In the genomic region with DNA sequence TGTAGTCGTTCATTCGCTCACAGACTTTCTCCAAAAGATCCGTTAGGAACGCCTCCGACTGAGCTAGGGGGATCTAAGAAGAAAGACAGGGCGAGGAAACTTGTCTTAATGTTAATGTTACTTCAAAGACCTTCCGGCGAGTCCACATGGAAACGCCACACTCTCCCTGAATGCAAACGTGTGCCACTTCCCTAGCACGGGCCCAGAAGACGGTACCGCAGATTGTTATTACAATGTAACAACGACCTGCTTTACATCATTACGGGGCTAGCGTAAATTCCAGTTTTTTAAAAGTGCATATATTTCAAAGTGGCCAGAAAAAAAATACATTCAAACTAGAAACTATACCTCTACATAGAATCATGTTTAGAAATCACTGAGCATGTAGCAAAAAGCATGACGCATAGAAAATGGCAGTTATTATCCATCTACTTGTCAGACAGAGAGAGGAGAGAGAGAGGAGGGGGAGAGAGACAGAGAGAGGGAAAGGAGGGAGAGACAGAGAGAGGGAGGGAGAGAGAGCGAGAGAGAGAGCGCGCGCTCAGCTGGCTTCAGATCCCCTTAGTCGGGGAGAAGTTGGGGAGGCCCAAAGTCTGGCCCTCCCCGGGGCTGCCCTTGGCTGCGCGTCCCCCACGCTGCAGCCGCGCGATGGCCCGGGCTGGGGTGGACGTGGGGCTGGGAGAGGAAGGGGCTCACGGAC, we compare ENCODE assay signal across 2 cellular contexts.
TF ChIP-seq lines count a peak whose summit lies in the region.

No MANE protein-coding gene starts in this region.

TF ChIP-seq in K562, 482 proteins besides CTCF, POLR2A, EP300 and RAD21:
- TF ChIP-seq NELFE (IDR thresholded peaks at IDR 0.05; ENCODE audit: insufficient read depth, insufficient read length), result no peak
- no peak for TF ChIP-seq ZNF586 (CRISPR knock-in tag; conservative IDR thresholded peaks at IDR 0.05)
- no peak for TF ChIP-seq FUS (optimal IDR thresholded peaks at IDR 0.05; ENCODE audit: low read depth, low read length)
- peak; percentile 8 for TF ChIP-seq CBX8 (IDR thresholded peaks at IDR 0.05; ENCODE audit: borderline replicate concordance, extremely low read depth, low read depth, low read length, poor library complexity, severe bottlenecking)
- no peak for TF ChIP-seq HDAC8 (tag; IDR thresholded peaks at IDR 0.05)
TF ChIP-seq in K562: peak in this region for 1.

TF ChIP-seq in SK-N-SH, 30 proteins besides CTCF, POLR2A, EP300 and RAD21:
- TF ChIP-seq GABPA (IDR thresholded peaks at IDR 0.05; ENCODE audit: low read depth), result no peak
- TF ChIP-seq CHD2 (IDR thresholded peaks at IDR 0.05; ENCODE audit: low read length, partially characterized antibody), result no peak
- no peak for TF ChIP-seq POLR2AphosphoS5 (IDR thresholded peaks at IDR 0.05; ENCODE audit: low read depth, low read length)
- TF ChIP-seq, protein P1, sequence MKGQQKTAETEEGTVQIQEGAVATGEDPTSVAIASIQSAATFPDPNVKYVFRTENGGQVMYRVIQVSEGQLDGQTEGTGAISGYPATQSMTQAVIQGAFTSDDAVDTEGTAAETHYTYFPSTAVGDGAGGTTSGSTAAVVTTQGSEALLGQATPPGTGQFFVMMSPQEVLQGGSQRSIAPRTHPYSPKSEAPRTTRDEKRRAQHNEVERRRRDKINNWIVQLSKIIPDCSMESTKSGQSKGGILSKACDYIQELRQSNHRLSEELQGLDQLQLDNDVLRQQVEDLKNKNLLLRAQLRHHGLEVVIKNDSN (IDR thresholded peaks at IDR 0.05; ENCODE audit: borderline replicate concordance, low read depth), result no peak
- TF ChIP-seq, protein P2, sequence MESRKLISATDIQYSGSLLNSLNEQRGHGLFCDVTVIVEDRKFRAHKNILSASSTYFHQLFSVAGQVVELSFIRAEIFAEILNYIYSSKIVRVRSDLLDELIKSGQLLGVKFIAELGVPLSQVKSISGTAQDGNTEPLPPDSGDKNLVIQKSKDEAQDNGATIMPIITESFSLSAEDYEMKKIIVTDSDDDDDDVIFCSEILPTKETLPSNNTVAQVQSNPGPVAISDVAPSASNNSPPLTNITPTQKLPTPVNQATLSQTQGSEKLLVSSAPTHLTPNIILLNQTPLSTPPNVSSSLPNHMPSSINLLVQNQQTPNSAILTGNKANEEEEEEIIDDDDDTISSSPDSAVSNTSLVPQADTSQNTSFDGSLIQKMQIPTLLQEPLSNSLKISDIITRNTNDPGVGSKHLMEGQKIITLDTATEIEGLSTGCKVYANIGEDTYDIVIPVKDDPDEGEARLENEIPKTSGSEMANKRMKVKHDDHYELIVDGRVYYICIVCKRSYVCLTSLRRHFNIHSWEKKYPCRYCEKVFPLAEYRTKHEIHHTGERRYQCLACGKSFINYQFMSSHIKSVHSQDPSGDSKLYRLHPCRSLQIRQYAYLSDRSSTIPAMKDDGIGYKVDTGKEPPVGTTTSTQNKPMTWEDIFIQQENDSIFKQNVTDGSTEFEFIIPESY (IDR thresholded peaks at IDR 0.05; ENCODE audit: borderline replicate concordance, low read depth), result no peak
TF ChIP-seq in SK-N-SH: peak in this region for 0.
